ENCODE assay signal across 15 cellular contexts in genomic region chrX:21655901-21656586, GRCh38. TPM values are rescaled to one million over a fixed set of nuclear protein-coding genes. Genes with fewer than 3 reads are reported as not detected.
DNase-seq lines count a peak whose midpoint lies in the region; ATAC-seq lines count a peak whose summit lies in the region.
"Had no signal": no experiment of that assay in that cellular context is flagged by ENCODE, and none has a peak within 500 bp of the region (broad histone marks: within the 10 kb centered on the region; RNA-seq: fewer than 3 reads in every experiment).

No MANE protein-coding gene starts in this region.

- H3K27me3 ChIP-seq in H7 (ENCODE audit: control insufficient read depth, insufficient read depth, low read length), result no peaks in the 10 kb centered on the region
- H3K27me3 ChIP-seq: thyroid gland had no signal

- DNase-seq in COLO668 (lab: John Stamatoyannopoulos, UW; ENCODE audit: unreplicated experiment) (peak; percentile 19), H7 (peak; percentile 41), left ventricle myocardium superior (peak; percentile 25), sciatic nerve (ENCODE audit: low spot score) (no peak), NCI-H1417 treated with DMSO at 0.1 percent for 48 hours (lab: John Stamatoyannopoulos, UW) (no peak), NCI-H2171 (lab: John Stamatoyannopoulos, UW) (no peak), NOMO-1 treated with dmso at 0.1 percent for 144 hours (lab: John Stamatoyannopoulos, UW; ENCODE audit: unreplicated experiment) (no peak)
- DNase-seq: activated T-cell treated with anti-CD3 and anti-CD28 coated beads for 4 hours, colonic mucosa, hippocampal formation, NCI-H446, PC-9, thyroid gland had no signal

- no peak overlapping the region for H3K4me3 ChIP-seq in H7 (ENCODE audit: insufficient read depth, low read depth, low read length)
- H3K4me3 ChIP-seq: colonic mucosa, PC-9, thyroid gland had no signal

- no peaks in the 10 kb centered on the region for H3K36me3 ChIP-seq in H7 (replicated peaks; ENCODE audit: control insufficient read depth, insufficient read depth, low read length)
- H3K36me3 ChIP-seq: colonic mucosa, thyroid gland had no signal

- ATAC-seq in left ventricle myocardium superior, result no peak
- ATAC-seq in sciatic nerve, result peak; percentile 41
- no peak for ATAC-seq in HG03460 (IDR thresholded peaks at IDR 0.05; ENCODE audit: unreplicated experiment)

- intact Hi-C loops in left ventricle myocardium superior (cut with micrococcal nuclease) (no loop called here), sciatic nerve (cut with DNase I) (no loop called here)

RNA-seq across cellular contexts. Expression of gene KLHL34, which starts 2.1 kb away (rescaled TPM):
- not detected in 2 replicates for total RNA-seq in H7 (2014; rRNA removed; shearing (Covaris generic))
- total RNA-seq in left ventricle myocardium superior (3.6 TPM), sciatic nerve (0.09 TPM)
- total RNA-seq: lung microvascular endothelial cell, PC-9, thyroid gland had no signal

Comparison
In these comparisons a context has a peak if more than half of its experiments do, and no peak if none do; other contexts are left out.
1. DNase-seq: peak in COLO668 (single experiment), H7 (single experiment) and left ventricle myocardium superior (single experiment); none in sciatic nerve (single experiment), NCI-H1417 treated with DMSO at 0.1 percent for 48 hours (single experiment), NCI-H2171 (single experiment) and NOMO-1 treated with dmso at 0.1 percent for 144 hours (single experiment).